1 cellular context compared by ENCODE assay signal in the genomic region with DNA sequence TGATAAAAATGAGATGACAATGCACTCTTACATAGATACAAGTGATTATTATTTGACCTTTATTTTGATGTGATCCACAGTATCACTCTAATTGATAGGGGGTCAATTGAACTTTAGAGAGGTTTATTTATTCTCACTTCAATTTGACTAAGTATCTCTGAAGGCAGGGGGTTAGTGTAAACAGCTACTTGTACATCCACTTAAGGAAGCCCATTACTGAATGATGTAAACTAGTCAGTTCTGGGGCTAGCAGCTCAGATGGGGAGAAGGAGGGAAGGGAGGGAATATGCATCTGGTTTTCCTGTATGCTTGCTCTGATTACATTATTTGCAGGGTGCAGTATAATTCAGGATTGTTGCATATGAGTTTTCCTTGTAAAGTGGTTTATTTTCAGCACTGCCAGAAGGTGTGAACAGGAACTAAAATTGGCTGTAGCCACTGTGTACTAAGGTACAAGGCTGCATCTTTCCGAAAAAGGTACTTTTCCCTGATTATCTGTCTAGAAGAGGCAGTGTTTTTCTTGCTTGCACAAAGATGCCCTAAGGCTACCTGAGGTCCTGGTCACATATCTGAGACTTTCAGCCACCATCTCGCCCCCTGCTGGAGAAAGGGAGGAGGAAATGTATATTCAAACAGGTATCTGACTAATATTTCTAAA.
TF ChIP-seq lines count a peak whose summit lies in the region.

No MANE protein-coding gene starts in this region.

TF ChIP-seq in GM23338, 12 proteins besides CTCF, POLR2A, EP300 and RAD21 (continued from another document):
- TF ChIP-seq, protein P1, sequence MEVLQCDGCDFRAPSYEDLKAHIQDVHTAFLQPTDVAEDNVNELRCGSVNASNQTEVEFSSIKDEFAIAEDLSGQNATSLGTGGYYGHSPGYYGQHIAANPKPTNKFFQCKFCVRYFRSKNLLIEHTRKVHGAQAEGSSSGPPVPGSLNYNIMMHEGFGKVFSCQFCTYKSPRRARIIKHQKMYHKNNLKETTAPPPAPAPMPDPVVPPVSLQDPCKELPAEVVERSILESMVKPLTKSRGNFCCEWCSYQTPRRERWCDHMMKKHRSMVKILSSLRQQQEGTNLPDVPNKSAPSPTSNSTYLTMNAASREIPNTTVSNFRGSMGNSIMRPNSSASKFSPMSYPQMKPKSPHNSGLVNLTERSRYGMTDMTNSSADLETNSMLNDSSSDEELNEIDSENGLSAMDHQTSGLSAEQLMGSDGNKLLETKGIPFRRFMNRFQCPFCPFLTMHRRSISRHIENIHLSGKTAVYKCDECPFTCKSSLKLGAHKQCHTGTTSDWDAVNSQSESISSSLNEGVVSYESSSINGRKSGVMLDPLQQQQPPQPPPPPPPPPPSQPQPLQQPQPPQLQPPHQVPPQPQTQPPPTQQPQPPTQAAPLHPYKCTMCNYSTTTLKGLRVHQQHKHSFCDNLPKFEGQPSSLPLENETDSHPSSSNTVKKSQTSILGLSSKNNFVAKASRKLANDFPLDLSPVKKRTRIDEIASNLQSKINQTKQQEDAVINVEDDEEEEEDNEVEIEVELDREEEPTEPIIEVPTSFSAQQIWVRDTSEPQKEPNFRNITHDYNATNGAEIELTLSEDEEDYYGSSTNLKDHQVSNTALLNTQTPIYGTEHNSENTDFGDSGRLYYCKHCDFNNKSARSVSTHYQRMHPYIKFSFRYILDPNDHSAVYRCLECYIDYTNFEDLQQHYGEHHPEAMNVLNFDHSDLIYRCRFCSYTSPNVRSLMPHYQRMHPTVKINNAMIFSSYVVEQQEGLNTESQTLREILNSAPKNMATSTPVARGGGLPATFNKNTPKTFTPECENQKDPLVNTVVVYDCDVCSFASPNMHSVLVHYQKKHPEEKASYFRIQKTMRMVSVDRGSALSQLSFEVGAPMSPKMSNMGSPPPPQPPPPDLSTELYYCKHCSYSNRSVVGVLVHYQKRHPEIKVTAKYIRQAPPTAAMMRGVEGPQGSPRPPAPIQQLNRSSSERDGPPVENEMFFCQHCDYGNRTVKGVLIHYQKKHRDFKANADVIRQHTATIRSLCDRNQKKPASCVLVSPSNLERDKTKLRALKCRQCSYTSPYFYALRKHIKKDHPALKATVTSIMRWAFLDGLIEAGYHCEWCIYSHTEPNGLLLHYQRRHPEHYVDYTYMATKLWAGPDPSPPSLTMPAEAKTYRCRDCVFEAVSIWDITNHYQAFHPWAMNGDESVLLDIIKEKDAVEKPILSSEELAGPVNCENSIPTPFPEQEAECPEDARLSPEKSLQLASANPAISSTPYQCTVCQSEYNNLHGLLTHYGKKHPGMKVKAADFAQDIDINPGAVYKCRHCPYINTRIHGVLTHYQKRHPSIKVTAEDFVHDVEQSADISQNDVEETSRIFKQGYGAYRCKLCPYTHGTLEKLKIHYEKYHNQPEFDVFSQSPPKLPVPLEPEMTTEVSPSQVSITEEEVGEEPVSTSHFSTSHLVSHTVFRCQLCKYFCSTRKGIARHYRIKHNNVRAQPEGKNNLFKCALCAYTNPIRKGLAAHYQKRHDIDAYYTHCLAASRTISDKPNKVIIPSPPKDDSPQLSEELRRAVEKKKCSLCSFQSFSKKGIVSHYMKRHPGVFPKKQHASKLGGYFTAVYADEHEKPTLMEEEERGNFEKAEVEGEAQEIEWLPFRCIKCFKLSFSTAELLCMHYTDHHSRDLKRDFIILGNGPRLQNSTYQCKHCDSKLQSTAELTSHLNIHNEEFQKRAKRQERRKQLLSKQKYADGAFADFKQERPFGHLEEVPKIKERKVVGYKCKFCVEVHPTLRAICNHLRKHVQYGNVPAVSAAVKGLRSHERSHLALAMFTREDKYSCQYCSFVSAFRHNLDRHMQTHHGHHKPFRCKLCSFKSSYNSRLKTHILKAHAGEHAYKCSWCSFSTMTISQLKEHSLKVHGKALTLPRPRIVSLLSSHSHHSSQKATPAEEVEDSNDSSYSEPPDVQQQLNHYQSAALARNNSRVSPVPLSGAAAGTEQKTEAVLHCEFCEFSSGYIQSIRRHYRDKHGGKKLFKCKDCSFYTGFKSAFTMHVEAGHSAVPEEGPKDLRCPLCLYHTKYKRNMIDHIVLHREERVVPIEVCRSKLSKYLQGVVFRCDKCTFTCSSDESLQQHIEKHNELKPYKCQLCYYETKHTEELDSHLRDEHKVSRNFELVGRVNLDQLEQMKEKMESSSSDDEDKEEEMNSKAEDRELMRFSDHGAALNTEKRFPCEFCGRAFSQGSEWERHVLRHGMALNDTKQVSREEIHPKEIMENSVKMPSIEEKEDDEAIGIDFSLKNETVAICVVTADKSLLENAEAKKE (CRISPR knock-in tag; IDR thresholded peaks at IDR 0.05), result no peak
- TF ChIP-seq EZH2 (IDR thresholded peaks at IDR 0.05; ENCODE audit: low read depth, unreplicated experiment) (no peak), STAT1 (IDR thresholded peaks at IDR 0.05; ENCODE audit: unreplicated experiment) (no peak), CREB1 (CRISPR knock-in tag; IDR thresholded peaks at IDR 0.05; ENCODE audit: low read depth) (no peak)
- TF ChIP-seq, protein P2, sequence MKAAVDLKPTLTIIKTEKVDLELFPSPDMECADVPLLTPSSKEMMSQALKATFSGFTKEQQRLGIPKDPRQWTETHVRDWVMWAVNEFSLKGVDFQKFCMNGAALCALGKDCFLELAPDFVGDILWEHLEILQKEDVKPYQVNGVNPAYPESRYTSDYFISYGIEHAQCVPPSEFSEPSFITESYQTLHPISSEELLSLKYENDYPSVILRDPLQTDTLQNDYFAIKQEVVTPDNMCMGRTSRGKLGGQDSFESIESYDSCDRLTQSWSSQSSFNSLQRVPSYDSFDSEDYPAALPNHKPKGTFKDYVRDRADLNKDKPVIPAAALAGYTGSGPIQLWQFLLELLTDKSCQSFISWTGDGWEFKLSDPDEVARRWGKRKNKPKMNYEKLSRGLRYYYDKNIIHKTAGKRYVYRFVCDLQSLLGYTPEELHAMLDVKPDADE (IDR thresholded peaks at IDR 0.05), result no peak
